17 cellular contexts compared by ENCODE assay signal in the genomic region with DNA sequence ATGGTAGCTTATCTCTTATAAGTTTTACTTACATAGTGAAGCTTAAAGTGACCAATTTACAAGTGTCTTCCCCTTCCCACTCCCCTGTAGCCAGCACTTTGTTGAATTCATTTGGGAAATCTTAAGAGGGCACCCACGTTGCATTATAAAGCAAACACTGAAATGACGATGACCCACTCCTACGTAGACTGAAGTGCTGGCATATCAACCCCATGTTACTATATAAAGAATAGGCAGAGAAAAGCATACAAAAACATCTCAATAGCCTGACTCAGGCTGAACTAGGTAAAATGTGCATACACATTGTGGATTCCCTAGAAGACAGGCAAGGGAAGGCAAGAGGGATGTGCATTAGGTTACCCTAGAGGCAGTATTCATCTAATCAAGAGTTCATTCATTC.
DNase-seq lines count a peak whose midpoint lies in the region; ATAC-seq, FAIRE-seq and TF ChIP-seq lines count a peak whose summit lies in the region.
"Had no signal": no experiment of that assay in that cellular context is flagged by ENCODE, and none has a peak within 500 bp of the region (broad histone marks: within the 10 kb centered on the region; RNA-seq: fewer than 3 reads in every experiment).

No MANE protein-coding gene starts in this region.

- H3K36me3 Mint-ChIP-seq in GM23338 (ENCODE audit: low read depth) (no peaks in the 10 kb centered on the region), neural progenitor cell (peaks cover 6% of the 10 kb centered on the region)
- H3K36me3 Mint-ChIP-seq: T-cell had no signal

- no peaks in the 10 kb centered on the region for H3K9me2 ChIP-seq in GM23338 (ENCODE audit: insufficient read depth)

- POLR2A ChIA-PET in H1 (lab: Charles Lee; ENCODE audit: partially characterized antibody): interaction anchor here (1.4 to 1.8 kb wide), 2 partner anchors 11 to 21 kb away, joined by 5 to 10 read pairs; no protein-coding TSS in a partner anchor

- H3K79me2 ChIP-seq in GM23338 (replicated peaks; ENCODE audit: insufficient read depth): peaks cover 7% of the 10 kb centered on the region; the same call in 1 of the 2 replicates
- peaks cover 0 to 41% of the 10 kb centered on the region in 2 experiments; a peak in 3 of 4 replicates for H3K79me2 ChIP-seq in H1 (ENCODE audit: control insufficient read depth in 1 of 2, insufficient read depth in 2 of 2, low read length in 2 of 2)
- peaks cover 80% of the 10 kb centered on the region for H3K79me2 ChIP-seq in neural progenitor cell (ENCODE audit: low read depth)

- TF ChIP-seq CTCF in GM23338 (conservative IDR thresholded peaks at IDR 0.05; ENCODE audit: low read depth in 2 of 2) (no peak), H1 (IDR thresholded peaks at IDR 0.05; ENCODE audit: control extremely low read depth in 1 of 3, insufficient read depth in 1 of 3, low read depth in 1 of 3, low read length in 3 of 3) (no peak), neural progenitor cell (IDR thresholded peaks at IDR 0.05) (no peak), right lobe of liver (IDR thresholded peaks at IDR 0.05) (no peak)

- H3K9ac ChIP-seq in H1 (replicated peaks in 1 of 4; ENCODE audit: extremely low read depth in 1 of 4, low read depth in 3 of 4, low read length in 3 of 4) (peak overlapping the region in 1 of 4 experiments; percentile 18; a peak in 1 of 7 replicates), neural progenitor cell (no peak overlapping the region)

- H3K4me1 Mint-ChIP-seq in GM23338 (peaks cover 81% of the 10 kb centered on the region), neural progenitor cell (peaks cover 78% of the 10 kb centered on the region)
- H3K4me1 Mint-ChIP-seq: activated B cell treated with CpG ODN at 0.5 μM for 24 hours, T-cell had no signal

- DNase-seq in GM23338 (ENCODE audit: low spot score): peak; percentile 35
- peak; percentile 20 for DNase-seq in NCI-H2029 (lab: John Stamatoyannopoulos, UW)
- DNase-seq in H1 (ENCODE audit: low read depth in 1 of 2, low spot score in 2 of 2): no peak
- DNase-seq in neural progenitor cell (ENCODE audit: low spot score): no peak
- no peak for DNase-seq in right lobe of liver
- DNase-seq in kidney glomerular epithelial cell (lab: John Stamatoyannopoulos, UW): no peak
- DNase-seq: activated B cell treated with CpG ODN at 0.5 μM for 24 hours; activated effector memory CD4-positive, alpha-beta T cell treated with anti-CD3 and anti-CD28 coated beads, Interleukin-2, amount 50 U/mL, for 16 hours; cortex of kidney; stimulated activated CD4-positive, alpha-beta T cell treated with anti-CD3 and anti-CD28 coated beads, Interleukin-4, amount 100 ng/mL, for 4 hours; T-cell; testis had no signal

- H3K9me3 ChIP-seq in H1 (ENCODE audit: insufficient read depth in 2 of 2, low read depth in 1 of 2, low read length in 1 of 2) (no peaks in the 10 kb centered on the region), neural progenitor cell (ENCODE audit: low read depth) (no peaks in the 10 kb centered on the region), right lobe of liver (no peaks in the 10 kb centered on the region)
- H3K9me3 ChIP-seq: testis had no signal

- H3K4me3 ChIP-seq in GM23338: no peak overlapping the region
- H3K4me3 ChIP-seq in H1 (ENCODE audit: extremely low read depth in 1 of 4, insufficient read depth in 2 of 4, low read depth in 3 of 4, low read length in 4 of 4): no peak overlapping the region
- H3K4me3 ChIP-seq in neural progenitor cell: no peak overlapping the region
- H3K4me3 ChIP-seq in right lobe of liver: no peak overlapping the region
- H3K4me3 ChIP-seq: testis had no signal

- H3K36me3 ChIP-seq in GM23338 (ENCODE audit: insufficient read depth): no peaks in the 10 kb centered on the region
- no peaks in the 10 kb centered on the region for H3K36me3 ChIP-seq in H1 (ENCODE audit: control insufficient read depth in 2 of 4, insufficient read depth in 4 of 4, low read length in 3 of 4)
- H3K36me3 ChIP-seq in neural progenitor cell: no peaks in the 10 kb centered on the region
- H3K36me3 ChIP-seq in right lobe of liver: no peaks in the 10 kb centered on the region

- intact Hi-C loops in right lobe of liver (cut with DNase I): no loop called here

- H3K23me2 ChIP-seq in H1 (ENCODE audit: low read depth, low read length): no peaks in the 10 kb centered on the region; the same call in 1 of the 2 replicates

- no peak overlapping the region for H2BK15ac ChIP-seq in H1 (ENCODE audit: low read length)

- H3K4me2 ChIP-seq in GM23338 (peak overlapping the region; percentile 42; the same call in 1 of the 2 replicates), H1 (ENCODE audit: insufficient read depth in 1 of 2, low read depth in 2 of 2, low read length in 2 of 2) (peak overlapping the region; percentile 15 to 50; a peak in 2 of 4 replicates), neural progenitor cell (peak overlapping the region; percentile 66)

- H3K27me3 ChIP-seq in GM23338 (ENCODE audit: insufficient read depth): no peaks in the 10 kb centered on the region
- H3K27me3 ChIP-seq in H1 (replicated peaks in 1 of 4; ENCODE audit: control insufficient read depth in 3 of 4, extremely low read depth in 1 of 4, insufficient read depth in 3 of 4, low read length in 3 of 4): no peaks in the 10 kb centered on the region
- H3K27me3 ChIP-seq in neural progenitor cell: no peaks in the 10 kb centered on the region
- H3K27me3 ChIP-seq in right lobe of liver: no peaks in the 10 kb centered on the region
- H3K27me3 ChIP-seq: testis had no signal

- H3K14ac ChIP-seq in H1 (ENCODE audit: insufficient read length): no peak overlapping the region

- H3K9me3 Mint-ChIP-seq in GM23338: no peaks in the 10 kb centered on the region
- no peaks in the 10 kb centered on the region for H3K9me3 Mint-ChIP-seq in neural progenitor cell
- H3K9me3 Mint-ChIP-seq: activated B cell treated with CpG ODN at 0.5 μM for 24 hours, T-cell had no signal

- H3K4me3 Mint-ChIP-seq in GM23338 (peak overlapping the region; percentile 38), neural progenitor cell (no peak overlapping the region)
- H3K4me3 Mint-ChIP-seq: activated B cell treated with CpG ODN at 0.5 μM for 24 hours, T-cell had no signal

- H4K8ac ChIP-seq in H1 (ENCODE audit: extremely low read depth, insufficient read depth, low read length): no peak overlapping the region

- H2BK20ac ChIP-seq in H1 (ENCODE audit: low read length): 0 out of 2 replicates have a peak overlapping the region, but pooled peaks have one; percentile 0

- no peak overlapping the region for H2BK12ac ChIP-seq in H1 (ENCODE audit: low read depth, low read length)

- H4K91ac ChIP-seq in H1 (replicated peaks; ENCODE audit: insufficient read length, low read length): peak overlapping the region; percentile 45

- peaks cover 65% of the 10 kb centered on the region for H3K4me1 ChIP-seq in GM23338 (ENCODE audit: insufficient read depth)
- peaks cover 3 to 45% (median 22%) of the 10 kb centered on the region in 4 experiments; a peak in 6 of 7 replicates for H3K4me1 ChIP-seq in H1 (replicated peaks in 1 of 4; ENCODE audit: control insufficient read depth in 3 of 4, insufficient read depth in 4 of 4, low read length in 3 of 4)
- H3K4me1 ChIP-seq in neural progenitor cell: peaks cover 97% of the 10 kb centered on the region
- H3K4me1 ChIP-seq in right lobe of liver: no peaks in the 10 kb centered on the region
- H3K4me1 ChIP-seq: testis had no signal

- no peak overlapping the region for H4K5ac ChIP-seq in H1 (ENCODE audit: insufficient read length, low read depth, low read length)

- H3F3A ChIP-seq in GM23338 (replicated peaks; ENCODE audit: low read depth) (no peaks in the 10 kb centered on the region), neural progenitor cell (ENCODE audit: low read depth) (peaks cover 60% of the 10 kb centered on the region)

- ATAC-seq in GM23338 (peak; percentile 17; the same call in 2 of the 3 replicates), right lobe of liver (no peak), HG03196 (IDR thresholded peaks at IDR 0.05; ENCODE audit: unreplicated experiment) (no peak)
- ATAC-seq: HCT116, T-cell had no signal

- H2BK120ac ChIP-seq in H1 (replicated peaks; ENCODE audit: low read depth, low read length): peak overlapping the region; percentile 73

- WGBS in H1 (ENCODE audit: extremely low coverage in 1 of 2, insufficient coverage in 1 of 2, insufficient read length in 1 of 2, insufficient replicate concordance in 2 of 2, low coverage in 1 of 2, low lambda C conversion rate in 2 of 2, missing lambda C conversion rate in 1 of 2), 2 experiments: 30% methylated on average over 3 of the region's 3 CpGs; no CpG with 5 or more reads in 1 of the 2 experiments
- WGBS in right lobe of liver (ENCODE audit: insufficient coverage, low coverage, low lambda C conversion rate, missing lambda C conversion rate): 68% methylated on average over 3 of the region's 3 CpGs

- TF ChIP-seq POLR2A in H1 (IDR thresholded peaks at IDR 0.05; ENCODE audit: control extremely low read depth in 1 of 2, low read depth in 2 of 2, low read length in 2 of 2) (no peak), right lobe of liver (IDR thresholded peaks at IDR 0.05) (no peak)

- H3K27me3 Mint-ChIP-seq in GM23338 (ENCODE audit: insufficient read depth, low read depth, poor library complexity): peaks cover 6% of the 10 kb centered on the region
- H3K27me3 Mint-ChIP-seq in neural progenitor cell (ENCODE audit: insufficient read depth, low read depth): peaks cover 2% of the 10 kb centered on the region

- no peak overlapping the region for H2AFZ ChIP-seq in GM23338
- H2AFZ ChIP-seq in H1 (ENCODE audit: low read length): no peak overlapping the region
- no peak overlapping the region for H2AFZ ChIP-seq in neural progenitor cell (replicated peaks)

- peak overlapping the region; percentile 97 for H3K27ac ChIP-seq in GM23338 (ENCODE audit: low read depth)
- H3K27ac ChIP-seq in H1 (ENCODE audit: low read depth, low read length): no peak overlapping the region
- H3K27ac ChIP-seq in neural progenitor cell: peak overlapping the region; percentile 86
- H3K27ac ChIP-seq in right lobe of liver: no peak overlapping the region
- H3K27ac ChIP-seq: C4-2B, testis had no signal

- no peaks in the 10 kb centered on the region; the same call in 1 of the 2 replicates for H3K79me1 ChIP-seq in H1 (ENCODE audit: low read depth, low read length)

- no peak overlapping the region for H3K23ac ChIP-seq in H1 (ENCODE audit: insufficient read length)

- no peak for TF ChIP-seq RAD21 in H1 (IDR thresholded peaks at IDR 0.05 in 1 of 2, conservative IDR thresholded peaks at IDR 0.05 in 1 of 2; ENCODE audit: low read depth in 2 of 2, low read length in 2 of 2)

- peak; percentile 28 for FAIRE-seq in H1 (lab: Jason Lieb, UNC)
- FAIRE-seq: GM12892, RCC 7860 had no signal

- no peak overlapping the region for H3K56ac ChIP-seq in H1 (replicated peaks; ENCODE audit: insufficient read length, low read depth, low read length)

- no peaks in the 10 kb centered on the region for H4K20me1 ChIP-seq in GM23338 (replicated peaks; ENCODE audit: insufficient read depth)
- H4K20me1 ChIP-seq in H1 (replicated peaks in 1 of 2; ENCODE audit: control insufficient read depth in 1 of 2, insufficient read depth in 2 of 2, low read length in 2 of 2): no peaks in the 10 kb centered on the region
- H4K20me1 ChIP-seq in neural progenitor cell (ENCODE audit: low read depth): no peaks in the 10 kb centered on the region

- H3K18ac ChIP-seq in H1 (ENCODE audit: extremely low read depth, low read length): 0 out of 2 replicates have a peak overlapping the region, but pooled peaks have one; percentile 34

- no peak overlapping the region for H2BK5ac ChIP-seq in H1 (ENCODE audit: low read depth, low read length)

- no peak overlapping the region for H3K4ac ChIP-seq in H1 (replicated peaks; ENCODE audit: insufficient read length, low read depth, low read length)

- H2AK5ac ChIP-seq in H1 (ENCODE audit: low read depth, low read length): no peak overlapping the region

- CTCF ChIA-PET in H1 (lab: Charles Lee; ENCODE audit: partially characterized antibody): interaction anchor here (0.7 to 1.3 kb wide), 5 partner anchors 9 to 414 kb away, joined by 3 read pairs; no protein-coding TSS in a partner anchor

- H3K27ac Mint-ChIP-seq in GM23338 (peak overlapping the region; percentile 95), neural progenitor cell (peak overlapping the region; percentile 78)
- H3K27ac Mint-ChIP-seq: activated B cell treated with CpG ODN at 0.5 μM for 24 hours, T-cell had no signal

- no peak for TF ChIP-seq EP300 in H1 (IDR thresholded peaks at IDR 0.05; ENCODE audit: borderline replicate concordance in 1 of 2, low read depth in 2 of 2, low read length in 2 of 2)

Comparison
In these comparisons a context has a peak if more than half of its experiments do, and no peak if none do; other contexts are left out.
1. DNase-seq: peak in GM23338 (single experiment) and NCI-H2029 (single experiment); none in H1 (0 of 2), neural progenitor cell (single experiment), right lobe of liver (0 of 3) and kidney glomerular epithelial cell (single experiment).
2. H3K27ac ChIP-seq: peak in GM23338 (single experiment) and neural progenitor cell (single experiment); none in H1 (single experiment) and right lobe of liver (0 of 3).
3. Peak in every context shown above with its lines, with median percentiles within 50 percentile points of each other: H3K4me2 ChIP-seq.